In the genomic region with DNA sequence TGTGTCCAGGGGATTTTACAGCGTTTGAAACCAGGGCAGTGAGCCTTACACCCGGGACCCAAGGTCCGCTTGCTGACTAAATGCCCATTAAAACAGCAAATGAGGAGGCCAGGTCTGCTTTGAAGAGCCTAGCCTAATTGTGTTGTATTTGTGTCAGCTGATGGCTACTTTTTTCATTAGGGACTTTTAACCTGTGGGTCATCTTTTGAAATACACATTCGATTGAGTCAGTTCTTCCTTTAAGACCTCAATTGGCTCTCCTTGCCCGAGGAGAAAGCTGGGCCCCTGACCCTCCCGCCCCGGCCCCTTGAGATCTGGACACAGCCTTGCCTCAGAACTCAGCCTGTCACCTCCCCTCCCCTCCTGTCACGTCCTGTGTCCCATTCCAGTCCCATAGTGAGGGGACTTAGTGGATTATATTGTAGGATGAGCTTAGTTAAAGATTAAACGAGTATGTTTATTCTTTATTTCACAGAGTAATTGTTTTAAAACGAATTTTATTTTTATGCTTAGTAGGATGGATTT, we compare ENCODE assay signal across 18 cellular contexts.
A peak's percentile ranks its signal among the peaks of the same experiment; 100 is the strongest.
DNase-seq lines count a peak whose midpoint lies in the region; ATAC-seq and TF ChIP-seq lines count a peak whose summit lies in the region.
"Had no signal": no experiment of that assay in that cellular context is flagged by ENCODE, and none has a peak within 500 bp of the region (broad histone marks: within the 10 kb centered on the region; RNA-seq: fewer than 3 reads in every experiment).

No MANE protein-coding gene starts in this region.

- no peaks in the 10 kb centered on the region for H3K36me3 Mint-ChIP-seq in neural crest cell (ENCODE audit: low read depth)

- no peak overlapping the region for H3K9ac ChIP-seq in BLaER1 treated with 17β-estradiol and CSF1 and Interleukin-3, amounts not matched to agents 10 nM and 100 nM
- no peak overlapping the region for H3K9ac ChIP-seq in GM23248
- H3K9ac ChIP-seq: BLaER1 had no signal

- ATAC-seq in gastroesophageal sphincter (no peak), GM19035 (IDR thresholded peaks at IDR 0.05; ENCODE audit: unreplicated experiment) (no peak), HG02623 (IDR thresholded peaks at IDR 0.05; ENCODE audit: unreplicated experiment) (no peak)
- ATAC-seq: foreskin keratinocyte had no signal

- no peak for TF ChIP-seq POLR2A in gastroesophageal sphincter (IDR thresholded peaks at IDR 0.05)

- H3K4me1 Mint-ChIP-seq in neural crest cell: peaks cover 71% of the 10 kb centered on the region

- H4K20me1 ChIP-seq in BLaER1 treated with 17β-estradiol and CSF1 and Interleukin-3, amounts not matched to agents 10 nM and 100 nM: peaks cover 0 to 43% (median 9%) of the 10 kb centered on the region in 11 experiments; a peak in 12 of 22 replicates
- H4K20me1 ChIP-seq in GM23248 (ENCODE audit: insufficient read depth): no peaks in the 10 kb centered on the region

- peak overlapping the region; percentile 75 for H3K27ac Mint-ChIP-seq in neural crest cell (ENCODE audit: unreplicated experiment)
- H3K27ac Mint-ChIP-seq: activated T-helper 2 cell treated with anti-CD3 and anti-CD28 coated beads, Interferon-gamma antibody, Interleukin-2, Interleukin-4, amounts not matched to agents 10 μg/mL and 5 μg/mL and 100 μg/mL, durations not matched to agents 14 hours and 24 hours and 36 hours; progenitor cell of endocrine pancreas had no signal

- TF ChIP-seq CTCF in gastroesophageal sphincter (IDR thresholded peaks at IDR 0.05) (no peak), neural crest cell (conservative IDR thresholded peaks at IDR 0.05) (no peak)

- H3K27me3 ChIP-seq in BLaER1 treated with 17β-estradiol and CSF1 and Interleukin-3, amounts not matched to agents 10 nM and 100 nM: peaks cover 33 to 88% (median 63%) of the 10 kb centered on the region in 11 experiments
- H3K27me3 ChIP-seq in gastroesophageal sphincter: no peaks in the 10 kb centered on the region
- H3K27me3 ChIP-seq in effector memory CD4-positive, alpha-beta T cell (replicated peaks; ENCODE audit: control insufficient read depth, insufficient read depth, low read length, poor library complexity, severe bottlenecking): no peaks in the 10 kb centered on the region
- H3K27me3 ChIP-seq in GM23248 (replicated peaks; ENCODE audit: insufficient read depth): no peaks in the 10 kb centered on the region
- H3K27me3 ChIP-seq: foreskin keratinocyte had no signal

- peaks cover 3% of the 10 kb centered on the region for H3K9me3 Mint-ChIP-seq in neural crest cell
- H3K9me3 Mint-ChIP-seq: activated T-helper 2 cell treated with anti-CD3 and anti-CD28 coated beads, Interferon-gamma antibody, Interleukin-2, Interleukin-4, amounts not matched to agents 10 μg/mL and 5 μg/mL and 100 μg/mL, durations not matched to agents 14 hours and 24 hours and 36 hours had no signal

- in situ Hi-C loops in GM23248 (cut with MboI): no loop called here

- H3K9me3 ChIP-seq in BLaER1 treated with 17β-estradiol and CSF1 and Interleukin-3, amounts not matched to agents 10 nM and 100 nM (replicated peaks in 1 of 11): no peaks in the 10 kb centered on the region
- H3K9me3 ChIP-seq in gastroesophageal sphincter (no peaks in the 10 kb centered on the region), GM23248 (ENCODE audit: low read depth) (no peaks in the 10 kb centered on the region)
- no peaks in the 10 kb centered on the region for H3K9me3 ChIP-seq in effector memory CD4-positive, alpha-beta T cell (ENCODE audit: control insufficient read depth, low read length)
- H3K9me3 ChIP-seq: BLaER1 had no signal

- no peaks in the 10 kb centered on the region for H3F3A ChIP-seq in GM23248 (ENCODE audit: insufficient read depth)

- peak overlapping the region; percentile 70 to 93 (median 86); a peak in 19 of 22 replicates for H3K4me2 ChIP-seq in BLaER1 treated with 17β-estradiol and CSF1 and Interleukin-3, amounts not matched to agents 10 nM and 100 nM
- no peak overlapping the region for H3K4me2 ChIP-seq in GM23248 (ENCODE audit: unreplicated experiment)

- H3K27me3 Mint-ChIP-seq in neural crest cell (ENCODE audit: low read depth): no peaks in the 10 kb centered on the region

- TF ChIP-seq EP300 in gastroesophageal sphincter (IDR thresholded peaks at IDR 0.05): no peak

- WGBS in gastroesophageal sphincter (ENCODE audit: low coverage in 1 of 2), 2 donors: 37 to 62% methylated on average over 8 to 9 of the region's 10 CpGs
- WGBS in GM23248 (ENCODE audit: low coverage in 1 of 2, low lambda C conversion rate in 2 of 2, missing lambda C conversion rate in 2 of 2), 2 experiments: 93 to 99% methylated on average over 10 of the region's 10 CpGs

- H2AFZ ChIP-seq in GM23248: no peak overlapping the region

- no peaks in the 10 kb centered on the region for H3K9me2 ChIP-seq in GM23248 (ENCODE audit: insufficient read depth)

- peak overlapping the region; percentile 46 for H3K4me3 Mint-ChIP-seq in neural crest cell

- H3K27ac ChIP-seq in BLaER1 treated with 17β-estradiol and CSF1 and Interleukin-3, amounts not matched to agents 10 nM and 100 nM: no peak overlapping the region
- peak overlapping the region; percentile 62 to 86 (median 82) for H3K27ac ChIP-seq in gastroesophageal sphincter
- H3K27ac ChIP-seq in effector memory CD4-positive, alpha-beta T cell (ENCODE audit: insufficient read depth, low read length, poor library complexity, severe bottlenecking): no peak overlapping the region
- no peak overlapping the region for H3K27ac ChIP-seq in GM23248
- H3K27ac ChIP-seq: BLaER1, foreskin keratinocyte had no signal

- H3K36me3 ChIP-seq in BLaER1 treated with 17β-estradiol and CSF1 and Interleukin-3, amounts not matched to agents 10 nM and 100 nM: no peaks in the 10 kb centered on the region
- H3K36me3 ChIP-seq in gastroesophageal sphincter (peaks cover 0 to 4% of the 10 kb centered on the region in 2 donors), GM23248 (ENCODE audit: low read depth) (no peaks in the 10 kb centered on the region)
- H3K36me3 ChIP-seq in effector memory CD4-positive, alpha-beta T cell (ENCODE audit: control insufficient read depth, insufficient read depth, low read length): no peaks in the 10 kb centered on the region
- H3K36me3 ChIP-seq: BLaER1 had no signal

- peaks cover 20 to 44% (median 29%) of the 10 kb centered on the region in 10 experiments for H3K4me1 ChIP-seq in BLaER1 treated with 17β-estradiol and CSF1 and Interleukin-3, amounts not matched to agents 10 nM and 100 nM
- H3K4me1 ChIP-seq in gastroesophageal sphincter: peaks cover 0 to 64% (median 11%) of the 10 kb centered on the region in 3 donors
- H3K4me1 ChIP-seq in effector memory CD4-positive, alpha-beta T cell (ENCODE audit: control insufficient read depth, insufficient read depth, low read length, poor library complexity, severe bottlenecking): peaks cover 9% of the 10 kb centered on the region
- H3K4me1 ChIP-seq in GM23248 (ENCODE audit: insufficient read depth): peaks cover 16% of the 10 kb centered on the region

- H3K79me2 ChIP-seq in GM23248 (ENCODE audit: insufficient read depth): 0 out of 2 replicates have a peak, but pooled peaks cover 5% of the 10 kb centered on the region

- peak; percentile 53 for DNase-seq in NCI-H82 treated with DMSO at 0.1 percent for 48 hours (lab: John Stamatoyannopoulos, UW; ENCODE audit: unreplicated experiment)
- no peak for DNase-seq in neural crest cell (ENCODE audit: low read depth, low spot score)
- DNase-seq in effector memory CD4-positive, alpha-beta T cell: no peak
- no peak for DNase-seq in GM23248
- DNase-seq: activated CD8-positive, alpha-beta memory T cell treated with anti-CD3 and anti-CD28 coated beads, Interleukin-2, amount 50 U/mL, for 4 hours; cortex of kidney; foreskin keratinocyte; kidney glomerular epithelial cell; NCI-H1417 treated with DMSO at 0.1 percent for 48 hours; stimulated activated CD4-positive, alpha-beta T cell treated with anti-CD3 and anti-CD28 coated beads, Interleukin-4, amount 100 ng/mL, for 24 hours; SW 1271 had no signal

- no peak overlapping the region for H3K4me3 ChIP-seq in BLaER1 treated with 17β-estradiol and CSF1 and Interleukin-3, amounts not matched to agents 10 nM and 100 nM
- H3K4me3 ChIP-seq in gastroesophageal sphincter (no peak overlapping the region), GM23248 (no peak overlapping the region)
- no peak overlapping the region for H3K4me3 ChIP-seq in effector memory CD4-positive, alpha-beta T cell (ENCODE audit: insufficient read depth, low read depth, low read length, poor library complexity, severe bottlenecking)
- H3K4me3 ChIP-seq: BLaER1 had no signal

Comparison
In these comparisons a context has a peak if more than half of its experiments do, and no peak if none do; other contexts are left out.
1. H3K27ac ChIP-seq: peak in gastroesophageal sphincter (4 of 4); none in BLaER1 treated with 17β-estradiol and CSF1 and Interleukin-3, amounts not matched to agents 10 nM and 100 nM (0 of 11), effector memory CD4-positive, alpha-beta T cell (single experiment) and GM23248 (single experiment).